ENCODE assay signal across 1 cellular context in genomic region chr19:47582320-47582909, GRCh38.
TF ChIP-seq lines count a peak whose summit lies in the region.

No MANE protein-coding gene starts in this region.

TF ChIP-seq in SK-N-SH, 30 proteins besides CTCF, POLR2A, EP300 and RAD21 (continued from another document):
- TF ChIP-seq REST (IDR thresholded peaks at IDR 0.05; ENCODE audit: low read depth, low read length) (no peak), POLR2AphosphoS5 (IDR thresholded peaks at IDR 0.05; ENCODE audit: low read depth, low read length) (no peak), MAX (IDR thresholded peaks at IDR 0.05; ENCODE audit: low read depth) (no peak), GATA2 (CRISPR knock-in tag; IDR thresholded peaks at IDR 0.05) (no peak), RXRA (IDR thresholded peaks at IDR 0.05; ENCODE audit: borderline replicate concordance, low read depth) (no peak), RFX5 (IDR thresholded peaks at IDR 0.05; ENCODE audit: low read length) (no peak)
